In genomic region chr22:38304526-38304925, GRCh38 we compare ENCODE assay signal across 13 cellular contexts. TPM values are rescaled to one million over a fixed set of nuclear protein-coding genes. Genes with fewer than 3 reads are reported as not detected.
DNase-seq lines count a peak whose midpoint lies in the region; ATAC-seq and TF ChIP-seq lines count a peak whose summit lies in the region.
"Had no signal": no experiment of that assay in that cellular context is flagged by ENCODE, and none has a peak within 500 bp of the region (broad histone marks: within the 10 kb centered on the region; RNA-seq: fewer than 3 reads in every experiment).

No MANE protein-coding gene starts in this region.

- H3K27me3 ChIP-seq in GM23248 (replicated peaks; ENCODE audit: insufficient read depth) (no peaks in the 10 kb centered on the region), brain microvascular endothelial cell (replicated peaks) (no peaks in the 10 kb centered on the region), heart left ventricle (no peaks in the 10 kb centered on the region), skeletal muscle tissue (ENCODE audit: control insufficient read depth in 3 of 3, insufficient read depth in 3 of 3, low read length in 3 of 3) (no peaks in the 10 kb centered on the region)

- intact Hi-C loops in heart left ventricle (cut with DNase I), result loop anchor here in 1 of 10 donors (10.0 kb wide), 1 partner anchor 50 kb away; no protein-coding TSS in a partner anchor
- intact Hi-C loops in mucosa of descending colon (cut with DNase I, micrococcal nuclease), result no loop called here

- no peak overlapping the region for H3K4me3 ChIP-seq in GM23248
- no peak overlapping the region for H3K4me3 ChIP-seq in brain microvascular endothelial cell (ENCODE audit: low read depth, low read length)
- peak overlapping the region in 3 of 12 donors; percentile 0 to 12 (median 5) for H3K4me3 ChIP-seq in heart left ventricle
- no peak overlapping the region for H3K4me3 ChIP-seq in skeletal muscle tissue (ENCODE audit: low read length in 3 of 3)
- no peak overlapping the region for H3K4me3 ChIP-seq in mucosa of descending colon
- H3K4me3 ChIP-seq: smooth muscle cell had no signal

- TF ChIP-seq POLR2A in heart left ventricle (IDR thresholded peaks at IDR 0.05), result no peak

- TF ChIP-seq CTCF in brain microvascular endothelial cell (IDR thresholded peaks at IDR 0.05; ENCODE audit: low read depth, low read length, missing control alignments), result peak; percentile 39
- peak; percentile 14 to 51 (median 32) for TF ChIP-seq CTCF in heart left ventricle (IDR thresholded peaks at IDR 0.05)
- TF ChIP-seq CTCF in mucosa of descending colon (IDR thresholded peaks at IDR 0.05), result no peak

- no peaks in the 10 kb centered on the region for H3K9me2 ChIP-seq in GM23248 (ENCODE audit: insufficient read depth)

- H3K36me3 ChIP-seq in GM23248 (ENCODE audit: low read depth) (peaks cover 28% of the 10 kb centered on the region; the same call in 1 of the 2 replicates), brain microvascular endothelial cell (replicated peaks) (peaks cover 69% of the 10 kb centered on the region), heart left ventricle (peaks cover 0 to 73% (median 52%) of the 10 kb centered on the region in 9 donors), skeletal muscle tissue (ENCODE audit: control insufficient read depth in 3 of 3, insufficient read depth in 3 of 3, low read length in 3 of 3) (peaks cover 35 to 45% (median 36%) of the 10 kb centered on the region in 3 donors), mucosa of descending colon (ENCODE audit: low read depth) (no peaks in the 10 kb centered on the region)

- ATAC-seq in heart left ventricle (peak in 3 of 4 donors; percentile 31 to 72 (median 63)), mucosa of descending colon (no peak)

- H3K4me2 ChIP-seq in GM23248 (ENCODE audit: unreplicated experiment), result no peak overlapping the region
- H3K4me2 ChIP-seq: smooth muscle cell had no signal

- H3K9me3 ChIP-seq in GM23248 (ENCODE audit: low read depth) (no peaks in the 10 kb centered on the region), heart left ventricle (no peaks in the 10 kb centered on the region), skeletal muscle tissue (ENCODE audit: control insufficient read depth in 3 of 3, low read length in 3 of 3) (no peaks in the 10 kb centered on the region), mucosa of descending colon (no peaks in the 10 kb centered on the region)

- peaks cover 24% of the 10 kb centered on the region for H3F3A ChIP-seq in GM23248 (ENCODE audit: insufficient read depth)

- DNase-seq in GM23248 (peak; percentile 70), brain microvascular endothelial cell (peak; percentile 32), heart left ventricle (peak; percentile 63 to 79 (median 73)), AG08395 (ENCODE audit: low spot score) (no peak), ecto neural progenitor cell (ENCODE audit: low spot score) (no peak), mucosa of descending colon (no peak)
- DNase-seq in effector CD4-positive, alpha-beta T cell, result no peak
- DNase-seq: activated CD8-positive, alpha-beta memory T cell treated with anti-CD3 and anti-CD28 coated beads, Interleukin-2, amount 50 U/mL, for 48 hours; NCI-H510A; SIG-M5 had no signal

- peak overlapping the region; percentile 22; the same call in 1 of the 2 replicates for H3K27ac ChIP-seq in GM23248
- H3K27ac ChIP-seq in brain microvascular endothelial cell, result peak overlapping the region; percentile 17
- H3K27ac ChIP-seq in heart left ventricle, result peak overlapping the region in 11 of 12 donors; percentile 55 to 100 (median 68)
- peak overlapping the region; percentile 38 for H3K27ac ChIP-seq in skeletal muscle tissue (ENCODE audit: low read depth, low read length)
- H3K27ac ChIP-seq: C4-2B had no signal

- no peak overlapping the region for H2AFZ ChIP-seq in GM23248

- WGBS in GM23248 (ENCODE audit: low coverage in 1 of 2, low lambda C conversion rate in 2 of 2, missing lambda C conversion rate in 2 of 2), 2 experiments, result 60 to 65% methylated on average over 13 of the region's 13 CpGs
- 50 to 69% (median 65%) methylated on average over 13 of the region's 13 CpGs for WGBS in heart left ventricle, 4 donors

- peaks cover 100% of the 10 kb centered on the region for H3K79me2 ChIP-seq in GM23248 (ENCODE audit: insufficient read depth)

- in situ Hi-C loops in GM23248 (cut with MboI) (no loop called here), brain microvascular endothelial cell (cut with HindIII; ENCODE audit: low pct_ligation_motif_present, low sequenced_read_pairs) (no loop called here)

- 0 out of 2 replicates have a peak overlapping the region, but pooled peaks have one; percentile 3 for H3K9ac ChIP-seq in GM23248
- H3K9ac ChIP-seq in skeletal muscle tissue (ENCODE audit: low read depth in 1 of 3, low read length in 3 of 3), result peak overlapping the region in 2 of 3 donors; percentile 3 to 40

- H4K20me1 ChIP-seq in GM23248 (ENCODE audit: insufficient read depth), result peaks cover 16% of the 10 kb centered on the region

- H3K4me1 ChIP-seq in GM23248 (ENCODE audit: insufficient read depth) (peaks cover 30% of the 10 kb centered on the region), heart left ventricle (peaks cover 11 to 82% (median 63%) of the 10 kb centered on the region in 12 donors), skeletal muscle tissue (ENCODE audit: control insufficient read depth in 3 of 3, insufficient read depth in 3 of 3, low read length in 3 of 3) (peaks cover 44 to 59% (median 56%) of the 10 kb centered on the region in 3 donors), mucosa of descending colon (ENCODE audit: low read depth) (peaks cover 20% of the 10 kb centered on the region)

RNA-seq across cellular contexts. Expression of gene CSNK1E, which starts 12.7 kb away (rescaled TPM):
- 117 and 130 TPM in 2 replicates for total RNA-seq in GM23248 (2014; rRNA removed; shearing (Covaris generic))
- polyA plus RNA-seq in GM23248 (2016; fragmentation: Nextera tagmentation; extraction: Ambion mirVana), result 46.9 and 48.1 TPM in 2 replicates
- total RNA-seq in heart left ventricle, result 100 to 1,000 TPM in 1 of 9 donors, 10 to 100 TPM in 8; 59.7 to 117 (median 72.6) TPM
- polyA plus RNA-seq in heart left ventricle, result 100 to 1,000 TPM in 1 of 2 donors, 10 to 100 TPM in 1; 64.8 to 125 TPM
- total RNA-seq in skeletal muscle tissue, result 71.0 TPM
- total RNA-seq in mucosa of descending colon, result 100 to 1,000 TPM in 1 of 3 donors, 10 to 100 TPM in 2; 87.8 to 100 (median 89.8) TPM

RNA-seq across cellular contexts. Expression of gene TMEM184B, which starts 31.7 kb away (rescaled TPM):
- 73.2 and 91.0 TPM in 2 replicates for total RNA-seq in GM23248 (2014; rRNA removed; shearing (Covaris generic))
- polyA plus RNA-seq in GM23248 (2016; fragmentation: Nextera tagmentation; extraction: Ambion mirVana) (82.7 and 83.7 TPM in 2 replicates), heart left ventricle (10 to 100 TPM; 19.5 to 54.4 TPM)
- total RNA-seq in heart left ventricle (100 to 1,000 TPM in 1 of 9 donors, 10 to 100 TPM in 8; 37.6 to 103 (median 47.0) TPM), skeletal muscle tissue (11.0 TPM), mucosa of descending colon (10 to 100 TPM; 35.9 to 63.1 (median 38.2) TPM)

Comparison
In these comparisons a context has a peak if more than half of its experiments do, and no peak if none do; other contexts are left out.
1. DNase-seq: peak in GM23248 (single experiment), brain microvascular endothelial cell (single experiment) and heart left ventricle (5 of 5); none in AG08395 (single experiment), ecto neural progenitor cell (single experiment), mucosa of descending colon (0 of 3) and effector CD4-positive, alpha-beta T cell (single experiment).
2. H3K27ac ChIP-seq: peak in every context shown above with its lines; median percentile 68 in heart left ventricle; 38 in skeletal muscle tissue; 22 in GM23248; 17 in brain microvascular endothelial cell.